18 cellular contexts compared by ENCODE assay signal in the genomic region with DNA sequence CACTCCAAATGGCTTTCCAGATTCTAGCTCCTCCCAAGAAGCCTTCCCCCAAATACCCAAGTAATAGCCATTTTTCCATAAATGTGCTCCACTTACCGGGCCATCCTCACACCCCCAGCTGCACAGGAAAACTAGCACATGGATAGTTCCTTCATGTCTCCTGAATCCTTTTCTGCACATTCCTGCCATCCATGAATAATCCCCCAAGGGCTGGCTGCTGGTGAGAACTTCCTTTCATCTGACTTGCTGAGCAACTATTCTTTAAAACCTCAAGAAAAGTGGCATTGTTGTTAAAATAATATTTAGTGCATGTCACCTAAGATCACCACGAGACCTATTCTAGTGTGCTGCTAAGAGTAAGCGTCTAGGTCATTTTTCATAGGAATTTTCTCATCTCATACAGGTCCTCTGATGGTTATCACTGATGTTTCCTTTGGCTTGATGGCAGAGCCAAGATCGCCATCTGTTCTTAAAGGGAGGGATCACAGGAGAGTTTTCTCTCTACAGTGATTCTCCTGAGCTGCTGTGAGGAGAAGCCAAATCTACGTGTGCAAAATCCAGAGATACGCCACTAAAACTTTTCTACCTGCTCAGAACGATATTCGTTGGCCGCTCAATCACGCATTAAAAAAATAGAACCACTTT.
A peak's percentile ranks its signal among the peaks of the same experiment; 100 is the strongest.
DNase-seq lines count a peak whose midpoint lies in the region; ATAC-seq and TF ChIP-seq lines count a peak whose summit lies in the region.
"Had no signal": no experiment of that assay in that cellular context is flagged by ENCODE, and none has a peak within 500 bp of the region (broad histone marks: within the 10 kb centered on the region; RNA-seq: fewer than 3 reads in every experiment).

No MANE protein-coding gene starts in this region.

- H3K36me3 ChIP-seq in endodermal cell (ENCODE audit: control insufficient read depth, insufficient read depth, low read length) (no peaks in the 10 kb centered on the region), trophoblast cell (ENCODE audit: control insufficient read depth in 1 of 2, insufficient read depth in 2 of 2, low read length in 2 of 2) (no peaks in the 10 kb centered on the region)
- H3K36me3 ChIP-seq: BE2C had no signal

- H3K27ac ChIP-seq in endodermal cell (ENCODE audit: low read depth, low read length) (no peak overlapping the region), trophoblast cell (ENCODE audit: low read depth, low read length) (no peak overlapping the region)
- H3K27ac ChIP-seq: C4-2B, GM23248, KMS-11 had no signal

- CTCF ChIA-PET in Calu3 (lab: Charles Lee): no interaction called here

- peaks cover 3% of the 10 kb centered on the region for H3K27me3 Mint-ChIP-seq in endodermal cell (ENCODE audit: insufficient read depth)
- H3K27me3 Mint-ChIP-seq in Calu3 (ENCODE audit: unreplicated experiment): no peaks in the 10 kb centered on the region

- H3K27me3 ChIP-seq in endodermal cell (ENCODE audit: control insufficient read depth, insufficient read depth, low read length, poor library complexity, severe bottlenecking) (no peaks in the 10 kb centered on the region), trophoblast cell (ENCODE audit: insufficient read depth, low read length) (no peaks in the 10 kb centered on the region)
- H3K27me3 ChIP-seq: BE2C had no signal

- DNase-seq in NCI-H82 (lab: John Stamatoyannopoulos, UW) (peak; percentile 12), NCI-H82 treated with DMSO at 0.1 percent for 48 hours (lab: John Stamatoyannopoulos, UW; ENCODE audit: unreplicated experiment) (no peak), SK-N-DZ (ENCODE audit: low spot score) (peak; percentile 2), endodermal cell (no peak), trophoblast cell (peak; percentile 52 to 80), left lobe of liver (ENCODE audit: low spot score) (no peak), Calu3 (no peak)
- no peak for DNase-seq in stimulated activated CD4-positive, alpha-beta T cell treated with anti-CD3 and anti-CD28 coated beads, Interleukin-12 subunit alpha, Interleukin-12 subunit beta, amount 100 ng/mL, for 4 hours
- DNase-seq: BE2C; CD4-positive, alpha-beta memory T cell; DMS79 treated with DMSO at 0.1 percent for 48 hours; EL; GF-D8; GM23248; H7 had no signal

- H3K9me3 Mint-ChIP-seq in endodermal cell (peaks cover 53% of the 10 kb centered on the region), Calu3 (ENCODE audit: low read depth, unreplicated experiment) (no peaks in the 10 kb centered on the region)

- no peak overlapping the region for H2BK5ac ChIP-seq in trophoblast cell (ENCODE audit: low read depth, low read length, poor library complexity)

- no peaks in the 10 kb centered on the region for H3K9me3 ChIP-seq in endodermal cell (ENCODE audit: control insufficient read depth, low read length)
- no peaks in the 10 kb centered on the region for H3K9me3 ChIP-seq in trophoblast cell (ENCODE audit: insufficient read depth, low read depth, low read length)
- H3K9me3 ChIP-seq: BE2C had no signal

- H3K23ac ChIP-seq in trophoblast cell (ENCODE audit: low read length): no peak overlapping the region

- H3K4me3 ChIP-seq in endodermal cell (ENCODE audit: low read length) (no peak overlapping the region), trophoblast cell (ENCODE audit: low read depth, low read length) (no peak overlapping the region)
- H3K4me3 ChIP-seq: GM23248 had no signal

- H3K79me1 ChIP-seq in trophoblast cell (ENCODE audit: low read length): no peaks in the 10 kb centered on the region

- ATAC-seq in left lobe of liver: no peak
- ATAC-seq: HepG2 had no signal

- H2AFZ ChIP-seq in trophoblast cell (ENCODE audit: insufficient read depth, low read length, poor library complexity): no peak overlapping the region
- H2AFZ ChIP-seq: GM23248 had no signal

- TF ChIP-seq CTCF in endodermal cell (conservative IDR thresholded peaks at IDR 0.05) (peak; percentile 29), Calu3 (IDR thresholded peaks at IDR 0.05; ENCODE audit: unreplicated experiment) (no peak)

- H3K4me1 Mint-ChIP-seq in endodermal cell: peaks cover 12% of the 10 kb centered on the region
- H3K4me1 Mint-ChIP-seq in Calu3 (ENCODE audit: low read depth, unreplicated experiment): peaks cover 9% of the 10 kb centered on the region
- H3K4me1 Mint-ChIP-seq: CD4-positive, alpha-beta memory T cell had no signal

- H4K91ac ChIP-seq in trophoblast cell (ENCODE audit: low read depth, low read length): no peak overlapping the region

- no peak overlapping the region for H4K12ac ChIP-seq in trophoblast cell (ENCODE audit: low read depth, low read length)

- H3K4me3 Mint-ChIP-seq in endodermal cell (no peak overlapping the region), Calu3 (ENCODE audit: low read depth, unreplicated experiment) (no peak overlapping the region)
- H3K4me3 Mint-ChIP-seq: CD4-positive, alpha-beta memory T cell had no signal

- H3K9ac ChIP-seq in endodermal cell (ENCODE audit: extremely low read depth, low read length, poor library complexity, severe bottlenecking): no peak overlapping the region
- no peak overlapping the region for H3K9ac ChIP-seq in trophoblast cell (ENCODE audit: low read length)
- H3K9ac ChIP-seq: GM23248, KMS-11 had no signal

- H3K4ac ChIP-seq in trophoblast cell (ENCODE audit: low read depth, low read length): no peak overlapping the region

- intact Hi-C loops in Calu3 (cut with micrococcal nuclease; ENCODE audit: unreplicated experiment): no loop called here

- no peak overlapping the region for H3K27ac Mint-ChIP-seq in endodermal cell
- no peak overlapping the region for H3K27ac Mint-ChIP-seq in Calu3 (ENCODE audit: unreplicated experiment)
- H3K27ac Mint-ChIP-seq: CD4-positive, alpha-beta memory T cell had no signal

- H3K36me3 Mint-ChIP-seq in endodermal cell (ENCODE audit: low read depth): no peaks in the 10 kb centered on the region
- H3K36me3 Mint-ChIP-seq in Calu3 (ENCODE audit: insufficient read depth, unreplicated experiment): no peaks in the 10 kb centered on the region
- H3K36me3 Mint-ChIP-seq: CD4-positive, alpha-beta memory T cell had no signal

- H3K4me1 ChIP-seq in endodermal cell (ENCODE audit: control insufficient read depth, insufficient read depth, low read length) (no peaks in the 10 kb centered on the region), trophoblast cell (ENCODE audit: control insufficient read depth in 1 of 2, insufficient read depth in 2 of 2, low read length in 2 of 2) (no peaks in the 10 kb centered on the region)
- H3K4me1 ChIP-seq: BE2C had no signal

- no peak overlapping the region for H2AK5ac ChIP-seq in trophoblast cell (ENCODE audit: low read length)

- no peak overlapping the region for H4K8ac ChIP-seq in trophoblast cell (ENCODE audit: low read depth, low read length)

- no peak overlapping the region for H3K4me2 ChIP-seq in trophoblast cell (ENCODE audit: low read length)
- H3K4me2 ChIP-seq: KMS-11 had no signal

- no peak overlapping the region for H2BK120ac ChIP-seq in trophoblast cell (ENCODE audit: insufficient read depth, low read length, poor library complexity)

- no peak overlapping the region for H3K14ac ChIP-seq in trophoblast cell (ENCODE audit: low read length)

- no peak overlapping the region for H2BK12ac ChIP-seq in trophoblast cell (ENCODE audit: low read length)

- no peak overlapping the region for H3K18ac ChIP-seq in trophoblast cell (ENCODE audit: low read length)

- no TSS peak for BruUV-seq in Calu3 (replicated peaks; lab: Mats Ljungman, UMichigan)

- H3K79me2 ChIP-seq in trophoblast cell (ENCODE audit: control insufficient read depth, insufficient read depth, low read length, poor library complexity): no peaks in the 10 kb centered on the region

- 91 to 100% methylated on average over 1 to 9 of the region's 10 CpGs for WGBS in endodermal cell (ENCODE audit: insufficient coverage in 1 of 2, insufficient read length in 1 of 2), 2 experiments
- WGBS in trophoblast cell (ENCODE audit: extremely low coverage, insufficient coverage, insufficient read length): no CpG with 5 or more reads among the region's 10 CpGs

Comparison
In these comparisons a context has a peak if more than half of its experiments do, and no peak if none do; other contexts are left out.
1. DNase-seq: peak in NCI-H82 (single experiment), SK-N-DZ (single experiment) and trophoblast cell (2 of 2); none in NCI-H82 treated with DMSO at 0.1 percent for 48 hours (single experiment), endodermal cell (single experiment), left lobe of liver (single experiment), stimulated activated CD4-positive, alpha-beta T cell treated with anti-CD3 and anti-CD28 coated beads, Interleukin-12 subunit alpha, Interleukin-12 subunit beta, amount 100 ng/mL, for 4 hours (single experiment) and Calu3 (single experiment).